In the genomic region with DNA sequence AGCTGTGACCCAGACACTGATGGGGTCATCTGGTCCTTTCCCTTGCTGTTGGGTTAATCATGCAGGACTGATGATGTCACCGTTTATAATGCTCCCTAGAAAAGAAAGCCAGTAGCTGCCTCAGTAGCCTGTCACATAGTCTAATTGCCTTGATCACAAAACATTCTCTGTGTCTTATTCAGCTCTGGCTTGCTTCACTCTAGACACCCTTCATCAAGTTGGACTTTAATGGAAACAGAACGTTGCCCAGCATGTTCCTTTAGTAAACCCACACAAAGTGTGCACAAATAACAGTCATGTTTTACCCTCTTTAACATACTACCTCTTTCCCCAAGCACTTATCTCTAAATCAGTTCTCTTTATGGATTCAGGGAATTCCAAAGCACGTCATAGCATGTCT, we compare ENCODE assay signal across 18 cellular contexts.
A peak's percentile ranks its signal among the peaks of the same experiment; 100 is the strongest.
DNase-seq lines count a peak whose midpoint lies in the region; ATAC-seq and TF ChIP-seq lines count a peak whose summit lies in the region.
"Had no signal": no experiment of that assay in that cellular context is flagged by ENCODE, and none has a peak within 500 bp of the region (broad histone marks: within the 10 kb centered on the region; RNA-seq: fewer than 3 reads in every experiment).

No MANE protein-coding gene starts in this region.

- POLR2A ChIA-PET in activated CD8-positive, alpha-beta T cell treated with anti-CD3 and anti-CD28 coated beads for 36 hours (lab: Charles Lee), result no interaction called here

- H3K36me3 ChIP-seq in neuronal stem cell (replicated peaks in 1 of 2; ENCODE audit: control insufficient read depth in 2 of 2, insufficient read depth in 2 of 2, low read length in 2 of 2) (no peaks in the 10 kb centered on the region), prostate gland (no peaks in the 10 kb centered on the region)
- H3K36me3 ChIP-seq: brain microvascular endothelial cell, tibial artery had no signal

- no peak overlapping the region for H3K23ac ChIP-seq in neuronal stem cell (ENCODE audit: low read depth, low read length, poor library complexity)

- H3K9me3 ChIP-seq in neuronal stem cell (replicated peaks in 1 of 2; ENCODE audit: control insufficient read depth in 2 of 2, insufficient read depth in 1 of 2, low read depth in 1 of 2, low read length in 2 of 2) (no peaks in the 10 kb centered on the region), prostate gland (no peaks in the 10 kb centered on the region)
- H3K9me3 ChIP-seq: tibial artery had no signal

- H3K79me1 ChIP-seq in neuronal stem cell (ENCODE audit: low read depth, low read length), result no peaks in the 10 kb centered on the region

- no peaks in the 10 kb centered on the region for H3K4me1 Mint-ChIP-seq in activated T-helper 1 cell treated with anti-CD3 and anti-CD28 coated beads, Interleukin-12 subunit alpha, Interleukin-12 subunit beta, Interleukin-2, Interleukin-4 antibody, amounts not matched to agents 30 ng/mL and 10 ng/mL and 1 ng/mL, durations not matched to agents 14 hours and 24 hours and 36 hours (ENCODE audit: low read depth)
- no peaks in the 10 kb centered on the region for H3K4me1 Mint-ChIP-seq in activated CD8-positive, alpha-beta T cell treated with anti-CD3 and anti-CD28 coated beads for 36 hours (ENCODE audit: low read depth)

- H2BK15ac ChIP-seq in neuronal stem cell (ENCODE audit: low read length), result no peak overlapping the region

- no peak overlapping the region for H2BK120ac ChIP-seq in neuronal stem cell (ENCODE audit: low read depth, low read length)

- H3K14ac ChIP-seq in neuronal stem cell (ENCODE audit: low read length), result no peak overlapping the region

- H4K91ac ChIP-seq in neuronal stem cell (ENCODE audit: low read depth, low read length, poor library complexity), result no peak overlapping the region

- H3K27me3 ChIP-seq in neuronal stem cell (ENCODE audit: control insufficient read depth in 3 of 3, insufficient read depth in 3 of 3, low read depth in 1 of 3, low read length in 3 of 3), result no peaks in the 10 kb centered on the region
- no peaks in the 10 kb centered on the region for H3K27me3 ChIP-seq in prostate gland (replicated peaks; ENCODE audit: insufficient read depth)
- H3K27me3 ChIP-seq: brain microvascular endothelial cell, tibial artery had no signal

- no peak overlapping the region for H3K27ac Mint-ChIP-seq in activated T-helper 1 cell treated with anti-CD3 and anti-CD28 coated beads, Interleukin-12 subunit alpha, Interleukin-12 subunit beta, Interleukin-2, Interleukin-4 antibody, amounts not matched to agents 30 ng/mL and 10 ng/mL and 1 ng/mL, durations not matched to agents 14 hours and 24 hours and 36 hours
- no peak overlapping the region for H3K27ac Mint-ChIP-seq in activated CD8-positive, alpha-beta T cell treated with anti-CD3 and anti-CD28 coated beads for 36 hours
- H3K27ac Mint-ChIP-seq: effector memory CD8-positive, alpha-beta T cell had no signal

- H2BK5ac ChIP-seq in neuronal stem cell (ENCODE audit: low read length), result no peak overlapping the region

- H3K4me3 ChIP-seq in neuronal stem cell (ENCODE audit: low read length in 2 of 2) (no peak overlapping the region), prostate gland (no peak overlapping the region)
- H3K4me3 ChIP-seq: tibial artery had no signal

- peak; percentile 64 for DNase-seq in Ammon's horn (ENCODE audit: low spot score)
- peak; percentile 15 for DNase-seq in RKO (ENCODE audit: low spot score)
- peak; percentile 66 for DNase-seq in glomerular visceral epithelial cell (ENCODE audit: extremely low spot score)
- DNase-seq in neuronal stem cell (ENCODE audit: low spot score), result peak; percentile 5
- no peak for DNase-seq in activated T-helper 1 cell treated with anti-CD3 and anti-CD28 coated beads, Interleukin-12 subunit alpha, Interleukin-12 subunit beta, Interleukin-2, Interleukin-4 antibody, amounts not matched to agents 30 ng/mL and 10 ng/mL and 1 ng/mL, durations not matched to agents 14 hours and 24 hours and 36 hours (ENCODE audit: low spot score)
- DNase-seq in prostate gland (ENCODE audit: low spot score), result no peak
- DNase-seq in activated CD8-positive, alpha-beta T cell treated with anti-CD3 and anti-CD28 coated beads for 36 hours, result no peak
- no peak for DNase-seq in stimulated activated CD4-positive, alpha-beta T cell treated with anti-CD3 and anti-CD28 coated beads, Interleukin-1b, Interleukin-23, amount 100 ng/mL, for 48 hours
- DNase-seq: activated CD4-positive, alpha-beta T cell treated with anti-CD3 and anti-CD28 coated beads, Interleukin-2, amount 50 U/mL, for 1 hour; activated effector memory CD4-positive, alpha-beta T cell treated with Interleukin-2 at 50 U/mL for 16 hours; brain microvascular endothelial cell; effector memory CD8-positive, alpha-beta T cell; KG1; NCI-H146; NCI-H524; tibial artery had no signal

- H2BK12ac ChIP-seq in neuronal stem cell (ENCODE audit: low read length), result no peak overlapping the region

- H4K8ac ChIP-seq in neuronal stem cell (ENCODE audit: low read depth, low read length), result no peak overlapping the region

- intact Hi-C loops in activated T-helper 1 cell treated with anti-CD3 and anti-CD28 coated beads, Interleukin-12 subunit alpha, Interleukin-12 subunit beta, Interleukin-2, Interleukin-4 antibody, amounts not matched to agents 30 ng/mL and 10 ng/mL and 1 ng/mL, durations not matched to agents 14 hours and 24 hours and 36 hours (cut with micrococcal nuclease), result no loop called here
- intact Hi-C loops in prostate gland (cut with DNase I), result no loop called here
- intact Hi-C loops in activated CD8-positive, alpha-beta T cell treated with anti-CD3 and anti-CD28 coated beads for 36 hours (cut with micrococcal nuclease), result no loop called here

- H3K27ac ChIP-seq in neuronal stem cell (replicated peaks; ENCODE audit: low read length) (no peak overlapping the region), prostate gland (no peak overlapping the region)
- H3K27ac ChIP-seq: brain microvascular endothelial cell, tibial artery had no signal

- CTCF ChIA-PET in activated CD8-positive, alpha-beta T cell treated with anti-CD3 and anti-CD28 coated beads for 36 hours (lab: Charles Lee), result no interaction called here

- H2AK5ac ChIP-seq in neuronal stem cell (ENCODE audit: low read depth, low read length), result no peak overlapping the region

- H3K27me3 Mint-ChIP-seq in activated T-helper 1 cell treated with anti-CD3 and anti-CD28 coated beads, Interleukin-12 subunit alpha, Interleukin-12 subunit beta, Interleukin-2, Interleukin-4 antibody, amounts not matched to agents 30 ng/mL and 10 ng/mL and 1 ng/mL, durations not matched to agents 14 hours and 24 hours and 36 hours (ENCODE audit: insufficient read depth), result peaks cover 4% of the 10 kb centered on the region
- H3K27me3 Mint-ChIP-seq in activated CD8-positive, alpha-beta T cell treated with anti-CD3 and anti-CD28 coated beads for 36 hours, result peaks cover 3% of the 10 kb centered on the region

- ATAC-seq in activated CD8-positive, alpha-beta T cell treated with anti-CD3 and anti-CD28 coated beads for 36 hours, result no peak
- ATAC-seq: effector memory CD8-positive, alpha-beta T cell; left lobe of liver; Panc1 had no signal

- no peak overlapping the region for H3K4me2 ChIP-seq in neuronal stem cell (ENCODE audit: insufficient read depth, low read length, poor library complexity, severe bottlenecking)

- no peaks in the 10 kb centered on the region for H3K9me3 Mint-ChIP-seq in activated T-helper 1 cell treated with anti-CD3 and anti-CD28 coated beads, Interleukin-12 subunit alpha, Interleukin-12 subunit beta, Interleukin-2, Interleukin-4 antibody, amounts not matched to agents 30 ng/mL and 10 ng/mL and 1 ng/mL, durations not matched to agents 14 hours and 24 hours and 36 hours
- no peaks in the 10 kb centered on the region for H3K9me3 Mint-ChIP-seq in activated CD8-positive, alpha-beta T cell treated with anti-CD3 and anti-CD28 coated beads for 36 hours
- H3K9me3 Mint-ChIP-seq: effector memory CD8-positive, alpha-beta T cell had no signal

- no peak overlapping the region for H3K9ac ChIP-seq in neuronal stem cell (ENCODE audit: low read depth, low read length, poor library complexity)

- TF ChIP-seq POLR2A in prostate gland (IDR thresholded peaks at IDR 0.05), result no peak

- no peak overlapping the region for H2AFZ ChIP-seq in neuronal stem cell (ENCODE audit: low read length)

- WGBS in neuronal stem cell (ENCODE audit: extremely low coverage in 2 of 2, insufficient read length in 2 of 2, insufficient replicate concordance in 1 of 2), 2 donors, result no CpG with 5 or more reads among the region's 3 CpGs
- 30% methylated on average over 3 of the region's 3 CpGs for WGBS in prostate gland

- H3K18ac ChIP-seq in neuronal stem cell (ENCODE audit: low read length), result no peak overlapping the region

- H3K4ac ChIP-seq in neuronal stem cell (ENCODE audit: low read length), result no peak overlapping the region

- TF ChIP-seq CTCF in prostate gland (IDR thresholded peaks at IDR 0.05), result no peak
- TF ChIP-seq CTCF in activated CD8-positive, alpha-beta T cell treated with anti-CD3 and anti-CD28 coated beads for 36 hours (IDR thresholded peaks at IDR 0.05), result no peak

- H3K36me3 Mint-ChIP-seq in activated T-helper 1 cell treated with anti-CD3 and anti-CD28 coated beads, Interleukin-12 subunit alpha, Interleukin-12 subunit beta, Interleukin-2, Interleukin-4 antibody, amounts not matched to agents 30 ng/mL and 10 ng/mL and 1 ng/mL, durations not matched to agents 14 hours and 24 hours and 36 hours (ENCODE audit: low read depth), result no peaks in the 10 kb centered on the region
- H3K36me3 Mint-ChIP-seq in activated CD8-positive, alpha-beta T cell treated with anti-CD3 and anti-CD28 coated beads for 36 hours (ENCODE audit: low read depth), result no peaks in the 10 kb centered on the region

- H3K4me3 Mint-ChIP-seq in activated T-helper 1 cell treated with anti-CD3 and anti-CD28 coated beads, Interleukin-12 subunit alpha, Interleukin-12 subunit beta, Interleukin-2, Interleukin-4 antibody, amounts not matched to agents 30 ng/mL and 10 ng/mL and 1 ng/mL, durations not matched to agents 14 hours and 24 hours and 36 hours, result no peak overlapping the region
- no peak overlapping the region for H3K4me3 Mint-ChIP-seq in activated CD8-positive, alpha-beta T cell treated with anti-CD3 and anti-CD28 coated beads for 36 hours
- H3K4me3 Mint-ChIP-seq: effector memory CD8-positive, alpha-beta T cell had no signal

- H3K4me1 ChIP-seq in neuronal stem cell (ENCODE audit: control insufficient read depth in 2 of 2, insufficient read depth in 1 of 2, low read depth in 1 of 2, low read length in 2 of 2), result peaks cover 0 to 4% of the 10 kb centered on the region in 2 donors
- H3K4me1 ChIP-seq in prostate gland (replicated peaks), result no peaks in the 10 kb centered on the region

Comparison
In these comparisons a context has a peak if more than half of its experiments do, and no peak if none do; other contexts are left out.
1. DNase-seq: peak in Ammon's horn (single experiment), RKO (single experiment), glomerular visceral epithelial cell (single experiment) and neuronal stem cell (single experiment); none in activated T-helper 1 cell treated with anti-CD3 and anti-CD28 coated beads, Interleukin-12 subunit alpha, Interleukin-12 subunit beta, Interleukin-2, Interleukin-4 antibody, amounts not matched to agents 30 ng/mL and 10 ng/mL and 1 ng/mL, durations not matched to agents 14 hours and 24 hours and 36 hours (single experiment), prostate gland (single experiment), activated CD8-positive, alpha-beta T cell treated with anti-CD3 and anti-CD28 coated beads for 36 hours (single experiment) and stimulated activated CD4-positive, alpha-beta T cell treated with anti-CD3 and anti-CD28 coated beads, Interleukin-1b, Interleukin-23, amount 100 ng/mL, for 48 hours (single experiment).